Comparison of ENCODE assay signal across 1 cellular context in genomic region chr14:61596985-61597384, GRCh38.
TF ChIP-seq lines count a peak whose summit lies in the region.

No MANE protein-coding gene starts in this region.

TF ChIP-seq in endothelial cell of umbilical vein, 7 proteins besides CTCF, POLR2A, EP300 and RAD21:
- TF ChIP-seq, protein P1, sequence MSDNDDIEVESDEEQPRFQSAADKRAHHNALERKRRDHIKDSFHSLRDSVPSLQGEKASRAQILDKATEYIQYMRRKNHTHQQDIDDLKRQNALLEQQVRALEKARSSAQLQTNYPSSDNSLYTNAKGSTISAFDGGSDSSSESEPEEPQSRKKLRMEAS (IDR thresholded peaks at IDR 0.05; ENCODE audit: insufficient read depth, insufficient read length): no peak
- TF ChIP-seq POLR2AphosphoS5 (IDR thresholded peaks at IDR 0.05; ENCODE audit: insufficient read depth, low read depth, low read length): no peak
- TF ChIP-seq MYC (IDR thresholded peaks at IDR 0.05; ENCODE audit: low read depth, low read length): no peak
- TF ChIP-seq JUN (IDR thresholded peaks at IDR 0.05; ENCODE audit: borderline replicate concordance, insufficient read depth, insufficient read length, low read depth): no peak
- no peak for TF ChIP-seq FOS (IDR thresholded peaks at IDR 0.05; ENCODE audit: borderline replicate concordance, insufficient read depth, low read length)
- no peak for TF ChIP-seq EZH2 (IDR thresholded peaks at IDR 0.05; ENCODE audit: borderline replicate concordance, low read depth, low read length, severe bottlenecking)
- no peak for TF ChIP-seq GATA2 (IDR thresholded peaks at IDR 0.05; ENCODE audit: insufficient read depth, insufficient read length, low read depth, low read length)
